In the genomic region with DNA sequence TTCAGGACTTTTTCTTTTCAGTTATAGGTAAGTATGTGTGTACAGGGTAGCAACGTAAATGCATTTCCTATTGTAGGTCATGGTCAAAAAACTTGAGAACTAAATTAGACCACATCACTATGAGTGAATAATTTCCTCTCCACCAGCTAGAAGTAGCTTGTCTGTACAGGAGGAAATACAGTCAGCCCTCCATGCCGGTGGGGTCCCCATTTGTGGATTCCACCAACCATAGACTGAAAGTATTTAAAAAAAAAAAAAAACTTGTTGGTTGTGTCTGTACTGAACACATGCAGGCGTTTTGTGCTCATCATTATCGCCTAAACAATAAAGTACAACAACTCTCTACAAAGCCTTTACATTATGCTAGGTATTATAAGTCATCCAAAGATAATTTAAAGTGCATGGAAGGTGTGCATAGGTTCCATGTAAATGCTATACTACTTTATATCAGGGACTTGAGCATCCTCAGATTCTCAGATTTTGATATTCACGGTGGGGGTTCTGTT, we compare ENCODE assay signal across 28 cellular contexts.
"Had no signal": no experiment of that assay in that cellular context is flagged by ENCODE, and none has a peak within 500 bp of the region (broad histone marks: within the 10 kb centered on the region; RNA-seq: fewer than 3 reads in every experiment).

No MANE protein-coding gene starts in this region.

- H3K4me1 Mint-ChIP-seq: activated CD4-positive, alpha-beta T cell treated with anti-CD3 and anti-CD28 coated beads for 36 hours; activated CD4-positive, alpha-beta T cell treated with anti-CD3 and anti-CD28 coated beads, Interleukin-2, amount 10 ng/mL, durations not matched to agents 24 days and 14 days; activated T-helper 17 cell treated with anti-CD3 and anti-CD28 coated beads, Interleukin-2, amount 50 U/mL, for 72 hours; central memory CD8-positive, alpha-beta T cell had no signal

- H3K9me3 Mint-ChIP-seq: activated CD4-positive, alpha-beta T cell treated with anti-CD3 and anti-CD28 coated beads, Interleukin-2, amount 10 ng/mL, durations not matched to agents 24 days and 14 days; activated T-helper 17 cell treated with anti-CD3 and anti-CD28 coated beads, Interleukin-2, amount 50 U/mL, for 72 hours; dendritic cell treated with granulocyte-macrophage colony-stimulating factor and Interleukin-4, amounts not matched to agents 40 ng/mL and 50 ng/mL, for 4 days; effector memory CD8-positive, alpha-beta T cell had no signal

- DNase-seq: activated CD4-positive, alpha-beta memory T cell treated with anti-CD3 and anti-CD28 coated beads for 36 hours; activated CD4-positive, alpha-beta T cell treated with anti-CD3 and anti-CD28 coated beads for 36 hours; activated CD4-positive, alpha-beta T cell treated with anti-CD3 and anti-CD28 coated beads, Interleukin-2, amount 10 ng/mL, durations not matched to agents 24 days and 14 days; activated CD4-positive, CD25-positive, alpha-beta regulatory T cell; activated CD4-positive, CD25-positive, alpha-beta regulatory T cell treated with anti-CD3 and anti-CD28 coated beads, Interleukin-2, amount 50 U/mL, for 72 hours; activated CD8-positive, alpha-beta memory T cell treated with anti-CD3 and anti-CD28 coated beads for 24 hours; activated effector memory CD4-positive, alpha-beta T cell treated with Interleukin-2 at 50 U/mL for 16 hours; activated gamma-delta T cell treated with Interleukin-2 at 50 U/mL for 16 hours; activated naive CD4-positive, alpha-beta T cell treated with anti-CD3 and anti-CD28 coated beads, Interleukin-2, amount 50 U/mL, for 16 hours; activated naive CD4-positive, alpha-beta T cell treated with Interleukin-2 at 50 U/mL for 16 hours; activated T-cell treated with anti-CD3 and anti-CD28 coated beads, Interleukin-2, amount 50 U/mL, for 4 hours; amniotic stem cell; anterior cingulate cortex; brain microvascular endothelial cell; effector CD4-positive, alpha-beta T cell; effector memory CD8-positive, alpha-beta T cell; esophagus squamous epithelium; foreskin melanocyte; head of caudate nucleus; hypothalamus; T-helper 17 cell had no signal

- H3K4me1 ChIP-seq: esophagus squamous epithelium had no signal

- H3K27ac ChIP-seq: brain microvascular endothelial cell, coronary artery, epithelial cell of prostate, esophagus squamous epithelium had no signal

- H3K36me3 ChIP-seq: brain microvascular endothelial cell, esophagus squamous epithelium had no signal

- ATAC-seq: activated CD4-positive, alpha-beta T cell treated with anti-CD3 and anti-CD28 coated beads for 36 hours; activated T-cell treated with anti-CD3 and anti-CD28 coated beads, Interleukin-2, amount 50 U/mL, for 4 hours; activated T-helper 17 cell treated with anti-CD3 and anti-CD28 coated beads, Interleukin-2, amount 50 U/mL, for 72 hours; effector memory CD8-positive, alpha-beta T cell; T-helper 17 cell had no signal

- H3K27ac Mint-ChIP-seq: activated CD4-positive, alpha-beta memory T cell treated with anti-CD3 and anti-CD28 coated beads for 36 hours; activated CD4-positive, alpha-beta T cell treated with anti-CD3 and anti-CD28 coated beads for 36 hours; activated CD4-positive, alpha-beta T cell treated with anti-CD3 and anti-CD28 coated beads, Interleukin-2, amount 10 ng/mL, durations not matched to agents 24 days and 14 days; activated naive CD8-positive, alpha-beta T cell; activated T-helper 17 cell treated with anti-CD3 and anti-CD28 coated beads, Interleukin-2, amount 50 U/mL, for 72 hours; dendritic cell treated with granulocyte-macrophage colony-stimulating factor and Interleukin-4, amounts not matched to agents 40 ng/mL and 50 ng/mL, for 4 days; effector memory CD8-positive, alpha-beta T cell; T-helper 17 cell; T-helper 2 cell treated with Interferon-gamma antibody and Interleukin-4, amounts not matched to agents 5 μg/mL and 100 μg/mL, for 36 hours had no signal

- H3K27me3 ChIP-seq: brain microvascular endothelial cell, esophagus squamous epithelium had no signal

- H3K4me3 ChIP-seq: coronary artery, esophagus squamous epithelium had no signal

- H3K36me3 Mint-ChIP-seq: activated CD4-positive, alpha-beta memory T cell treated with anti-CD3 and anti-CD28 coated beads for 36 hours; activated naive CD8-positive, alpha-beta T cell had no signal

- H3K4me3 Mint-ChIP-seq: activated CD4-positive, alpha-beta memory T cell treated with anti-CD3 and anti-CD28 coated beads for 36 hours; activated CD4-positive, alpha-beta T cell treated with anti-CD3 and anti-CD28 coated beads for 36 hours; activated CD4-positive, alpha-beta T cell treated with anti-CD3 and anti-CD28 coated beads, Interleukin-2, amount 10 ng/mL, durations not matched to agents 24 days and 14 days; activated naive CD8-positive, alpha-beta T cell; activated T-cell treated with anti-CD3 and anti-CD28 coated beads, Interleukin-2, amount 50 U/mL, for 4 hours; activated T-helper 17 cell treated with anti-CD3 and anti-CD28 coated beads, Interleukin-2, amount 50 U/mL, for 72 hours; central memory CD8-positive, alpha-beta T cell; dendritic cell treated with granulocyte-macrophage colony-stimulating factor and Interleukin-4, amounts not matched to agents 40 ng/mL and 50 ng/mL, for 4 days; effector memory CD8-positive, alpha-beta T cell; T-helper 17 cell; T-helper 2 cell treated with Interferon-gamma antibody and Interleukin-4, amounts not matched to agents 5 μg/mL and 100 μg/mL, for 36 hours had no signal
